8 cellular contexts compared by ENCODE assay signal in the genomic region with DNA sequence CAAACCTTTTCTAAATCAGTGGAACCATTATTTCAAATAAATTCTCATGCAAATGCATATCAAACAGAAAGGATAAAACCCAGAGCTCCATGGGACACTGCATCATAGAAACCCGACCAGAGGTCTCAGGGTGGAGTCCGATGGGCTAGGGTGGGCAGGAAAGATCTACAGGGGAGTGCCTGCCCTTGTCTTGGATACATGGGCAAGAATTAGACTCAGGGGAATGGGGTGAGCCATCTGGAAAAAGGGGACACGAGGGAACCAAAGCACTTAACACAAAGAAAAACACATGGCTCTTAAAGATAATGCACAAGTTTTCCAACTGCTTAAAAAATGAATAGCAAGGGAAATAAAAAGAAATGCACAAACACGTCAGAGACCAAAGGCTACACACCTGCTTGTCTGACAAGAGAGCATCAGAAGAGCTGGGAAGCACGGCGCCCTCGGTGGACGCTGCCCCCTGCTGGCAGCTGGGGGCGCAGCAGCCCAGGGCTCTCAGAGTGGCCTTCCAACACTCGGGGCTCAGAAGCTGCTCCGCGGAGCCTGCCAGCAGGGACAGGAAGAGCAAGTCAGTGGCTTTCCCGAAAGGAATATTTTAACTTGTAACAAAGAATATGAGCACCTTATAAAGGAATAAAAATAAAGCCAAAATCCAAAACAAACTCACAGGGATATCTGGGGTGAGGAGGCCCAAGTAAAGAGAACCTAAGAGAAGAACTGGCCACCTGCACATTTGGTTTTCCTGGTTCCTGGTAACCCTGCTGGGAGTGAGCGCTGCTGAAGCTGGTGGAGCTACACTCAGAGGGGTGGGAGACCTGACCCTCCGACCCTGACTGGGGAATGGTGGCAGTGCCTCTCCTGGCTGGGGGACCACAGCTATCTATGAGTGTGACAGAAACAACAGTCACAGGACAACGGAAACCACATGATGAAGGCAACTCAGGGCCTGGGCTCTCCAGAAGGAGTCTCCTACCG. TPM values are rescaled to one million over a fixed set of nuclear protein-coding genes. Genes with fewer than 3 reads are reported as not detected.
DNase-seq lines count a peak whose midpoint lies in the region; ATAC-seq and TF ChIP-seq lines count a peak whose summit lies in the region.

No MANE protein-coding gene starts in this region.

- peak; percentile 92 for ATAC-seq in GM21529 (IDR thresholded peaks at IDR 0.05; ENCODE audit: unreplicated experiment)

- H3K36me3 ChIP-seq in SJSA1 (peaks cover 60% of the 10 kb centered on the region), uterus (no peaks in the 10 kb centered on the region)

- no peak for TF ChIP-seq POLR2A in uterus (IDR thresholded peaks at IDR 0.05)

- in situ Hi-C loops in KBM-7 (cut with MboI; ENCODE audit: low pct_unique_long_range_greater_than_20kb, low sequenced_read_pairs) = no loop called here

- H3K27me3 ChIP-seq in SJSA1 (replicated peaks) (no peaks in the 10 kb centered on the region), uterus (no peaks in the 10 kb centered on the region)

- no peaks in the 10 kb centered on the region for H3K9me3 ChIP-seq in SJSA1 (replicated peaks)
- no peaks in the 10 kb centered on the region for H3K9me3 ChIP-seq in uterus

- no peak overlapping the region for H3K27ac ChIP-seq in SJSA1
- no peak overlapping the region for H3K27ac ChIP-seq in uterus

- TF ChIP-seq CTCF in uterus (IDR thresholded peaks at IDR 0.05) = peak; percentile 87 to 95 (median 92)

- DNase-seq in DMS53 treated with DMSO at 0.1 percent for 48 hours (lab: John Stamatoyannopoulos, UW; ENCODE audit: unreplicated experiment) (peak; percentile 81), KBM-7 (peak; percentile 81), SJSA1 (ENCODE audit: low read depth in 1 of 2, low spot score in 2 of 2) (peak; percentile 56 to 61), head of caudate nucleus (peak; percentile 12 to 85 (median 67)), posterior vena cava (ENCODE audit: low spot score) (peak; percentile 93), uterus (peak; percentile 42 to 65)
- peak; percentile 74 for DNase-seq in activated naive CD4-positive, alpha-beta T cell treated with Interleukin-2 at 50 U/mL for 16 hours

- H3K4me1 ChIP-seq in SJSA1 (replicated peaks) (no peaks in the 10 kb centered on the region), uterus (no peaks in the 10 kb centered on the region)

- H3K4me3 ChIP-seq in SJSA1 = no peak overlapping the region
- no peak overlapping the region for H3K4me3 ChIP-seq in uterus

- intact Hi-C loops in head of caudate nucleus (cut with DNase I) (loop anchor here (10.0 kb wide), 1 partner anchor 185 kb away; no protein-coding TSS in a partner anchor), posterior vena cava (cut with DNase I) (loop anchor here (2.0 to 10.0 kb wide), 2 partner anchors 189 to 195 kb away; no protein-coding TSS in a partner anchor), uterus (cut with DNase I; ENCODE audit: low total_unique reads) (no loop called here)

RNA-seq across cellular contexts. Expression of gene SIGLEC15, which starts 54.5 kb away (rescaled TPM):
- total RNA-seq in SJSA1 (2014; rRNA removed; shearing (Covaris generic)) = 0.06 and 0.68 TPM in 2 replicates
- total RNA-seq in posterior vena cava = under 1 TPM; 0.46 to 0.90 TPM
- 1 to 10 TPM in 1 of 4 donors, not detected in 3; 2.8 TPM for total RNA-seq in uterus
